1 cellular context compared by ENCODE assay signal in the genomic region with DNA sequence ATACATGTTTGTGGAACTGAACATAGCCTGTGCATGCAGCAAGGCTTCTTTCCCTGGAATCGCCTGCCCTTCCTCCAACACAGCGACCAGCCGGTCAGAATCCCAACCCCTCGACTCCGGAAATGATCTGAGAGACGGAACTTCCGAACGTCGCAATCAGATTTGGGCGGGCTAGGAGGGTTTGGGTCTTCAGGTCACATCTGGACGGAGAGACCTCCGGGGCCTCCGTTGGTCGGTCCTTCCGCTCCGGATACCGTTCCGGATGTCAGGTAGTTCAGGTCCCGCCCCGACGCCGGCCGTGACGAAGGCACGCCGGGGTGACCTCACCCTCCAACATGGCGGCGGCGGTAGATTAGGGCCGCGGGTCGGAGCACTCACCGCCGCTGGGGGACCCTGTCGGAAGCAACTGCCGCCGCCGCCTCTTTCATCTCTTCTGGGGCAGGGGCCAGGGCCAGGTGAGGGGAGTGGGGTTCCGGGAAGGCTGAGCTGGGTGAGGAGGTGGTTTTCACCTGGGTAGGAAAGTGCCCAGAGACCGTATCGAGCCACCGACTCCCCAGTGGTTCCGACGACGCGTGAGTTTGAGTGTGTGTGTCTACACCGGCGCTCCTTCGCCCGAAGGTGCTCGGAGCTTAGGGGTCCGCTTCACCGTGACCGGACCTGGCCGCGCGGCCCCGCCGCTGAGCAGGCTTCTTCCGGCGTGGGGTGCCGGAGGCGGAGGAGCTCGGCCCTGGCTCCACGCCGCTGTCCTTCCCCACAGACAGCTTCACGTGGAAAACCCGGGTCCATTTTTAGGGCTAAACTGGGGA.
TF ChIP-seq lines count a peak whose summit lies in the region.

A gene with protein sequence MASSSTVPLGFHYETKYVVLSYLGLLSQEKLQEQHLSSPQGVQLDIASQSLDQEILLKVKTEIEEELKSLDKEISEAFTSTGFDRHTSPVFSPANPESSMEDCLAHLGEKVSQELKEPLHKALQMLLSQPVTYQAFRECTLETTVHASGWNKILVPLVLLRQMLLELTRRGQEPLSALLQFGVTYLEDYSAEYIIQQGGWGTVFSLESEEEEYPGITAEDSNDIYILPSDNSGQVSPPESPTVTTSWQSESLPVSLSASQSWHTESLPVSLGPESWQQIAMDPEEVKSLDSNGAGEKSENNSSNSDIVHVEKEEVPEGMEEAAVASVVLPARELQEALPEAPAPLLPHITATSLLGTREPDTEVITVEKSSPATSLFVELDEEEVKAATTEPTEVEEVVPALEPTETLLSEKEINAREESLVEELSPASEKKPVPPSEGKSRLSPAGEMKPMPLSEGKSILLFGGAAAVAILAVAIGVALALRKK (plus strand): TSS at position 326 of the 806 bp plus-strand sequence. CDS start 16,955 bp downstream, outside the sequence.

TF ChIP-seq in GM12878, 131 proteins besides CTCF, POLR2A, EP300 and RAD21 (continued from another document):
- TF ChIP-seq TARDBP (IDR thresholded peaks at IDR 0.05; ENCODE audit: borderline replicate concordance) (no peak), NR2C1 (IDR thresholded peaks at IDR 0.05) (peak; percentile 72), SREBF2 (IDR thresholded peaks at IDR 0.05; ENCODE audit: low read length) (no peak), EZH2 (IDR thresholded peaks at IDR 0.05; ENCODE audit: borderline replicate concordance, control insufficient read depth, low read depth, low read length) (no peak), MEF2B (IDR thresholded peaks at IDR 0.05; ENCODE audit: partially characterized antibody, poor library complexity, severe bottlenecking) (peak; percentile 37), CREM (IDR thresholded peaks at IDR 0.05; ENCODE audit: low read depth) (peak; percentile 92), YBX1 (IDR thresholded peaks at IDR 0.05) (no peak), ZZZ3 (IDR thresholded peaks at IDR 0.05; ENCODE audit: control insufficient read depth, insufficient read length, low read depth) (no peak), HDGF (IDR thresholded peaks at IDR 0.05) (no peak), CBFB (IDR thresholded peaks at IDR 0.05; ENCODE audit: low read depth) (peak; percentile 84), PML (IDR thresholded peaks at IDR 0.05; ENCODE audit: low read length) (peak; percentile 98), GABPA (IDR thresholded peaks at IDR 0.05; ENCODE audit: low read depth) (peak; percentile 83), MXI1 (IDR thresholded peaks at IDR 0.05; ENCODE audit: low read depth, low read length) (no peak; the same call in none of the 2 replicates), ZSCAN29 (IDR thresholded peaks at IDR 0.05) (peak; percentile 88; the same call in 1 of the 2 replicates)
- TF ChIP-seq, protein P1, sequence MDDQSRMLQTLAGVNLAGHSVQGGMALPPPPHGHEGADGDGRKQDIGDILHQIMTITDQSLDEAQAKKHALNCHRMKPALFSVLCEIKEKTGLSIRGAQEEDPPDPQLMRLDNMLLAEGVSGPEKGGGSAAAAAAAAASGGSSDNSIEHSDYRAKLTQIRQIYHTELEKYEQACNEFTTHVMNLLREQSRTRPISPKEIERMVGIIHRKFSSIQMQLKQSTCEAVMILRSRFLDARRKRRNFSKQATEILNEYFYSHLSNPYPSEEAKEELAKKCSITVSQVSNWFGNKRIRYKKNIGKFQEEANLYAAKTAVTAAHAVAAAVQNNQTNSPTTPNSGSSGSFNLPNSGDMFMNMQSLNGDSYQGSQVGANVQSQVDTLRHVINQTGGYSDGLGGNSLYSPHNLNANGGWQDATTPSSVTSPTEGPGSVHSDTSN (IDR thresholded peaks at IDR 0.05; ENCODE audit: insufficient replicate concordance, low read depth, low read length) = no peak
- TF ChIP-seq, protein P2, sequence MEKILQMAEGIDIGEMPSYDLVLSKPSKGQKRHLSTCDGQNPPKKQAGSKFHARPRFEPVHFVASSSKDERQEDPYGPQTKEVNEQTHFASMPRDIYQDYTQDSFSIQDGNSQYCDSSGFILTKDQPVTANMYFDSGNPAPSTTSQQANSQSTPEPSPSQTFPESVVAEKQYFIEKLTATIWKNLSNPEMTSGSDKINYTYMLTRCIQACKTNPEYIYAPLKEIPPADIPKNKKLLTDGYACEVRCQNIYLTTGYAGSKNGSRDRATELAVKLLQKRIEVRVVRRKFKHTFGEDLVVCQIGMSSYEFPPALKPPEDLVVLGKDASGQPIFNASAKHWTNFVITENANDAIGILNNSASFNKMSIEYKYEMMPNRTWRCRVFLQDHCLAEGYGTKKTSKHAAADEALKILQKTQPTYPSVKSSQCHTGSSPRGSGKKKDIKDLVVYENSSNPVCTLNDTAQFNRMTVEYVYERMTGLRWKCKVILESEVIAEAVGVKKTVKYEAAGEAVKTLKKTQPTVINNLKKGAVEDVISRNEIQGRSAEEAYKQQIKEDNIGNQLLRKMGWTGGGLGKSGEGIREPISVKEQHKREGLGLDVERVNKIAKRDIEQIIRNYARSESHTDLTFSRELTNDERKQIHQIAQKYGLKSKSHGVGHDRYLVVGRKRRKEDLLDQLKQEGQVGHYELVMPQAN (conservative IDR thresholded peaks at IDR 0.05) = peak; percentile 51; the same call in 1 of the 2 replicates
